11 cellular contexts compared by ENCODE assay signal in the genomic region with DNA sequence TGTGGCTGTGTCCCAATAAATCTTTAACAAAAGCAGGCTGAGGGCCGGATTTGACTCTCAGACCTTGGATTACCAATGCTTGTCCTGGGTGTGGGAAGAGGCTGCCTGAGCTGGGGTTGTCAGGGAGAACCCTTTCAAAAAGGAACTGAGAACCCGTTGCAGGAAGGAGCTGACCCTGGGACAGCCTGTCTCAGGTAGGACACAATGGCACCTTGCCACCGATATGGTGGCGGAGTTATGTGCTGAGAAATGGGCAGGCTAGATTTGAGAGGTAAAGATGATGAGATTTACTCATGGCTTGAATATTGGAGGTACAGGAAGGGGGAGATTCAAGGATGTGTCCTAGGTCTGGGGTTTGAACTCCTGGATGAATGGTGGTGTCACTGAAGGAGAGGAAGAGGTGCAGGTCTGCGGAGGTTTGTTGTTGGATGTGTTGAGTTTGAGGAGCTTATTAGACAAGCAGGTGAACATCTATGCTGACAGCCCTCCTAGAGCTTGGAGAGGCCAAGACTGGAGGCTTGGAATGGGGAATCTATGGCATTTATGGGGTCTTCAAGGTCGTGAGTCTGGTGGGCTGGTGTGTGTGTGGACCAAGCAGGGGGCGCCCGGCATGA. TPM values are rescaled to one million over a fixed set of nuclear protein-coding genes. Genes with fewer than 3 reads are reported as not detected.
A peak's percentile ranks its signal among the peaks of the same experiment; 100 is the strongest.
DNase-seq lines count a peak whose midpoint lies in the region; ATAC-seq and TF ChIP-seq lines count a peak whose summit lies in the region.
"Had no signal": no experiment of that assay in that cellular context is flagged by ENCODE, and none has a peak within 500 bp of the region (broad histone marks: within the 10 kb centered on the region; RNA-seq: fewer than 3 reads in every experiment).

No MANE protein-coding gene starts in this region.

- H3K9me3 ChIP-seq in CD8-positive, alpha-beta T cell (ENCODE audit: low read length): no peaks in the 10 kb centered on the region
- H3K9me3 ChIP-seq in KOPT-K1 (ENCODE audit: insufficient read depth, low read length, poor library complexity, severe bottlenecking): no peaks in the 10 kb centered on the region
- H3K9me3 ChIP-seq in psoas muscle: no peaks in the 10 kb centered on the region

- H3K36me3 Mint-ChIP-seq in CD8-positive, alpha-beta T cell: peaks cover 51% of the 10 kb centered on the region
- peaks cover 53% of the 10 kb centered on the region for H3K36me3 Mint-ChIP-seq in central memory CD8-positive, alpha-beta T cell (ENCODE audit: insufficient read depth)

- peak overlapping the region; percentile 24 for H3K4me3 ChIP-seq in CD8-positive, alpha-beta T cell (ENCODE audit: low read depth, low read length)
- peak overlapping the region; percentile 24 for H3K4me3 ChIP-seq in psoas muscle
- H3K4me3 ChIP-seq: GM23248 had no signal

- POLR2A ChIA-PET in CD8-positive, alpha-beta T cell (lab: Charles Lee): interaction anchor here (0.7 to 3.9 kb wide), 11 partner anchors 9 to 173 kb away, joined by 3 to 47 read pairs (median 5); a partner anchor contains a TSS

- TF ChIP-seq CTCF in CD8-positive, alpha-beta T cell (IDR thresholded peaks at IDR 0.05): no peak
- no peak for TF ChIP-seq CTCF in psoas muscle (IDR thresholded peaks at IDR 0.05)

- H3K4me1 ChIP-seq in CD8-positive, alpha-beta T cell (ENCODE audit: insufficient read depth, low read length): peaks cover 100% of the 10 kb centered on the region
- H3K4me1 ChIP-seq in psoas muscle: peaks cover 90% of the 10 kb centered on the region

- H3K36me3 ChIP-seq in CD8-positive, alpha-beta T cell (ENCODE audit: insufficient read depth, low read length): peaks cover 22% of the 10 kb centered on the region
- peaks cover 41% of the 10 kb centered on the region for H3K36me3 ChIP-seq in KOPT-K1 (ENCODE audit: insufficient read depth, low read length)
- H3K36me3 ChIP-seq in psoas muscle (ENCODE audit: insufficient read depth in 1 of 2, low read depth in 1 of 2): peaks cover 12 to 23% of the 10 kb centered on the region in 2 donors

- H3K27me3 ChIP-seq in CD8-positive, alpha-beta T cell (ENCODE audit: insufficient read depth, low read length): no peaks in the 10 kb centered on the region
- no peaks in the 10 kb centered on the region for H3K27me3 ChIP-seq in psoas muscle (ENCODE audit: insufficient read depth in 3 of 3, low read length in 2 of 3)

- no peaks in the 10 kb centered on the region for H3K9me3 Mint-ChIP-seq in CD8-positive, alpha-beta T cell
- no peaks in the 10 kb centered on the region for H3K9me3 Mint-ChIP-seq in central memory CD8-positive, alpha-beta T cell

- 74 to 91% (median 78%) methylated on average over 8 of the region's 8 CpGs for WGBS in psoas muscle, 3 donors

- peaks cover 90% of the 10 kb centered on the region for H3K4me1 Mint-ChIP-seq in CD8-positive, alpha-beta T cell (ENCODE audit: low read depth)
- peaks cover 72% of the 10 kb centered on the region for H3K4me1 Mint-ChIP-seq in central memory CD8-positive, alpha-beta T cell

- peak overlapping the region; percentile 49 for H3K4me3 Mint-ChIP-seq in CD8-positive, alpha-beta T cell
- peak overlapping the region; percentile 90 for H3K4me3 Mint-ChIP-seq in central memory CD8-positive, alpha-beta T cell

- peak overlapping the region; percentile 80 for H3K27ac ChIP-seq in CD8-positive, alpha-beta T cell (ENCODE audit: low read depth, low read length)
- H3K27ac ChIP-seq in KOPT-K1 (ENCODE audit: low read depth, low read length, poor library complexity, severe bottlenecking): peak overlapping the region; percentile 92
- H3K27ac ChIP-seq in psoas muscle: peak overlapping the region; percentile 86
- H3K27ac ChIP-seq: GM23248 had no signal

- no peak for ATAC-seq in CD8-positive, alpha-beta T cell
- ATAC-seq in central memory CD8-positive, alpha-beta T cell (replicated peaks; ENCODE audit: extremely low read depth, poor library complexity, severe bottlenecking): no peak
- no peak for ATAC-seq in psoas muscle
- ATAC-seq in GM19455 (IDR thresholded peaks at IDR 0.05; ENCODE audit: unreplicated experiment): no peak

- CTCF ChIA-PET in CD8-positive, alpha-beta T cell (lab: Charles Lee): interaction anchor here (0.7 to 4.4 kb wide), 13 partner anchors 7 to 675 kb away, joined by 3 to 79 read pairs (median 9); a partner anchor contains a TSS

- DNase-seq in CD8-positive, alpha-beta T cell: peak in 1 of 7 experiments; percentile 61
- no peak for DNase-seq in central memory CD8-positive, alpha-beta T cell (ENCODE audit: low spot score in 2 of 2)
- no peak for DNase-seq in psoas muscle
- DNase-seq in hypothalamus (lab: John Stamatoyannopoulos, UW): no peak
- DNase-seq in foreskin melanocyte: no peak
- no peak for DNase-seq in NCI-H1436 (lab: John Stamatoyannopoulos, UW)
- DNase-seq: MM.1S, NCI-H526 treated with DMSO at 0.1 percent for 48 hours had no signal

- no peaks in the 10 kb centered on the region for H3K27me3 Mint-ChIP-seq in CD8-positive, alpha-beta T cell (ENCODE audit: low read depth)
- H3K27me3 Mint-ChIP-seq in central memory CD8-positive, alpha-beta T cell: no peaks in the 10 kb centered on the region

- intact Hi-C loops in CD8-positive, alpha-beta T cell (cut with DNase I, micrococcal nuclease): loop anchor here (2.0 to 5.0 kb wide), 5 partner anchors 18 to 270 kb away; a partner anchor contains a TSS
- intact Hi-C loops in psoas muscle (cut with DNase I): loop anchor here in 1 of 2 donors (1.0 kb wide), 1 partner anchor 43 kb away; a partner anchor contains a TSS

- H3K27ac Mint-ChIP-seq in CD8-positive, alpha-beta T cell: peak overlapping the region; percentile 94
- H3K27ac Mint-ChIP-seq in central memory CD8-positive, alpha-beta T cell (ENCODE audit: low read depth): peak overlapping the region; percentile 98

RNA-seq across cellular contexts. Expression of a gene that starts 7.2 kb away (rescaled TPM):
- total RNA-seq in CD8-positive, alpha-beta T cell: 10 to 100 TPM; 33.7 to 34.1 TPM
- 100 to 1,000 TPM in 1 of 4 donors, 10 to 100 TPM in 2, 1 to 10 TPM in 1; 5.1 to 119 (median 44.0) TPM for total RNA-seq in psoas muscle
- polyA plus RNA-seq in psoas muscle: 10 to 100 TPM; 60.2 to 77.0 (median 73.8) TPM

RNA-seq across cellular contexts. Expression of a gene that starts 42.6 kb away (rescaled TPM):
- total RNA-seq in CD8-positive, alpha-beta T cell: 1 to 10 TPM; 7.0 to 8.9 TPM
- 10 to 100 TPM; 37.5 to 93.3 (median 55.6) TPM for total RNA-seq in psoas muscle
- polyA plus RNA-seq in psoas muscle: 100 to 1,000 TPM in 1 of 3 donors, 10 to 100 TPM in 2; 46.8 to 142 (median 68.4) TPM
